12 cellular contexts compared by ENCODE assay signal in genomic region chr15:52163321-52164190, GRCh38. TPM values are rescaled to one million over a fixed set of nuclear protein-coding genes. Genes with fewer than 3 reads are reported as not detected.
A peak's percentile ranks its signal among the peaks of the same experiment; 100 is the strongest.
DNase-seq lines count a peak whose midpoint lies in the region; ATAC-seq, FAIRE-seq and TF ChIP-seq lines count a peak whose summit lies in the region.
"Had no signal": no experiment of that assay in that cellular context is flagged by ENCODE, and none has a peak within 500 bp of the region (broad histone marks: within the 10 kb centered on the region; RNA-seq: fewer than 3 reads in every experiment).

No MANE protein-coding gene starts in this region.

- no peak overlapping the region for H3K4me3 ChIP-seq in brain microvascular endothelial cell (ENCODE audit: low read depth, low read length)
- H3K4me3 ChIP-seq: pancreas had no signal

- H3K36me3 Mint-ChIP-seq in neural crest cell (ENCODE audit: low read depth): peaks cover 3% of the 10 kb centered on the region

- H3K36me3 ChIP-seq in brain microvascular endothelial cell (replicated peaks): no peaks in the 10 kb centered on the region
- H3K36me3 ChIP-seq: pancreas had no signal

- no peak overlapping the region for H3K27ac ChIP-seq in brain microvascular endothelial cell
- H3K27ac ChIP-seq: pancreas had no signal

- in situ Hi-C loops in brain microvascular endothelial cell (cut with HindIII; ENCODE audit: low pct_ligation_motif_present, low sequenced_read_pairs): no loop called here

- no peaks in the 10 kb centered on the region for H3K9me3 Mint-ChIP-seq in neural crest cell

- TF ChIP-seq CTCF in brain microvascular endothelial cell (IDR thresholded peaks at IDR 0.05; ENCODE audit: low read depth, low read length, missing control alignments) (peak; percentile 49), neural crest cell (conservative IDR thresholded peaks at IDR 0.05) (peak; percentile 40)

- no peak for ATAC-seq in HG03439 (IDR thresholded peaks at IDR 0.05; ENCODE audit: unreplicated experiment)
- no peak for ATAC-seq in HG03571 (IDR thresholded peaks at IDR 0.05; ENCODE audit: unreplicated experiment)
- ATAC-seq: pancreas had no signal

- no peaks in the 10 kb centered on the region for H3K27me3 Mint-ChIP-seq in neural crest cell (ENCODE audit: low read depth)

- H3K4me1 Mint-ChIP-seq in neural crest cell: peaks cover 4% of the 10 kb centered on the region

- H3K27me3 ChIP-seq in brain microvascular endothelial cell (replicated peaks): no peaks in the 10 kb centered on the region
- H3K27me3 ChIP-seq: pancreas had no signal

- H3K4me3 Mint-ChIP-seq in neural crest cell: no peak overlapping the region

- no peak for FAIRE-seq in urothelium cell line (lab: Jason Lieb, UNC)
- FAIRE-seq: pancreas had no signal

- H3K27ac Mint-ChIP-seq in neural crest cell (ENCODE audit: unreplicated experiment): no peak overlapping the region

- DNase-seq in activated CD4-positive, alpha-beta T cell treated with anti-CD3 and anti-CD28 coated beads for 48 hours: peak; percentile 23
- DNase-seq in activated CD4-positive, alpha-beta T cell treated with anti-CD3 and anti-CD28 coated beads for 1 hour: no peak
- peak; percentile 44 for DNase-seq in NAMALWA (ENCODE audit: low spot score)
- no peak for DNase-seq in brain microvascular endothelial cell
- peak; percentile 24 for DNase-seq in neural crest cell (ENCODE audit: low read depth, low spot score)
- DNase-seq in urothelium cell line (ENCODE audit: low spot score): no peak
- DNase-seq: HCEC 1CT, NCI-H2171 treated with DMSO at 0.1 percent for 48 hours, pancreas had no signal

RNA-seq across cellular contexts. Expression of gene GNB5, which starts 27.6 kb away (rescaled TPM):
- 15.8 and 16.7 TPM in 2 replicates for total RNA-seq in neural crest cell

RNA-seq across cellular contexts. Expression of gene BCL2L10, which starts 51.0 kb away (rescaled TPM):
- total RNA-seq in neural crest cell: not detected in 2 replicates
- total RNA-seq: HT1080 had no signal

Comparison
In these comparisons a context has a peak if more than half of its experiments do, and no peak if none do; other contexts are left out.
1. DNase-seq: peak in activated CD4-positive, alpha-beta T cell treated with anti-CD3 and anti-CD28 coated beads for 48 hours (single experiment), NAMALWA (single experiment) and neural crest cell (single experiment); none in activated CD4-positive, alpha-beta T cell treated with anti-CD3 and anti-CD28 coated beads for 1 hour (single experiment), brain microvascular endothelial cell (single experiment) and urothelium cell line (single experiment).